In genomic region chr15:101092867-101093202, GRCh38 we compare ENCODE assay signal across 25 cellular contexts.
DNase-seq lines count a peak whose midpoint lies in the region; ATAC-seq, FAIRE-seq and TF ChIP-seq lines count a peak whose summit lies in the region.
"Had no signal": no experiment of that assay in that cellular context is flagged by ENCODE, and none has a peak within 500 bp of the region (broad histone marks: within the 10 kb centered on the region; RNA-seq: fewer than 3 reads in every experiment).

No MANE protein-coding gene starts in this region.

- no peak overlapping the region for H2AFZ ChIP-seq in fibroblast of lung (ENCODE audit: low read length)

- H3K79me2 ChIP-seq in fibroblast of lung (ENCODE audit: control insufficient read depth, insufficient read depth, low read length): no peaks in the 10 kb centered on the region

- ATAC-seq in right cardiac atrium: no peak
- ATAC-seq in upper lobe of right lung: no peak
- ATAC-seq in GM21423 (IDR thresholded peaks at IDR 0.05; ENCODE audit: unreplicated experiment): no peak
- ATAC-seq: stimulated activated memory B cell treated with anti-CD40 and anti-IgM and Interleukin-4, amounts not matched to agents 10 μg/mL and 1 μg/mL and 100 μg/mL, for 72 hours had no signal

- peak overlapping the region; percentile 92 for H3K27ac Mint-ChIP-seq in osteocyte (ENCODE audit: unreplicated experiment)
- H3K27ac Mint-ChIP-seq: activated naive CD8-positive, alpha-beta T cell; activated T-cell treated with anti-CD3 and anti-CD28 coated beads, Interleukin-2, amount 50 U/mL, for 24 hours; memory B cell; stimulated activated memory B cell treated with anti-CD40 and anti-IgM and Interleukin-4, amounts not matched to agents 10 μg/mL and 1 μg/mL and 100 μg/mL, for 72 hours had no signal

- peaks cover 36% of the 10 kb centered on the region for H3K4me1 Mint-ChIP-seq in osteocyte (ENCODE audit: unreplicated experiment)
- H3K4me1 Mint-ChIP-seq: stimulated activated memory B cell treated with anti-CD40 and anti-IgM and Interleukin-4, amounts not matched to agents 10 μg/mL and 1 μg/mL and 100 μg/mL, for 72 hours had no signal

- 97% methylated on average over 12 of the region's 12 CpGs for WGBS in right cardiac atrium
- 93 to 99% (median 98%) methylated on average over 12 of the region's 12 CpGs for WGBS in small intestine, 3 donors

- H3K4me1 ChIP-seq in right atrium auricular region (peaks cover 0 to 40% of the 10 kb centered on the region in 2 donors), right cardiac atrium (ENCODE audit: control insufficient read depth, insufficient read depth, low read length) (peaks cover 12% of the 10 kb centered on the region), fibroblast of lung (ENCODE audit: control insufficient read depth, extremely low read depth, insufficient read depth, low read length) (peaks cover 16% of the 10 kb centered on the region), upper lobe of right lung (peaks cover 40% of the 10 kb centered on the region), small intestine (ENCODE audit: control insufficient read depth in 2 of 2, insufficient read depth in 1 of 2, low read depth in 1 of 2, low read length in 1 of 2) (no peaks in the 10 kb centered on the region)
- H3K4me1 ChIP-seq: prostate gland had no signal

- peak overlapping the region; percentile 73 to 76 for H3K27ac ChIP-seq in right atrium auricular region
- no peak overlapping the region for H3K27ac ChIP-seq in right cardiac atrium (ENCODE audit: low read length)
- H3K27ac ChIP-seq in fibroblast of lung (ENCODE audit: insufficient read depth, low read length): peak overlapping the region; percentile 79
- peak overlapping the region; percentile 79 for H3K27ac ChIP-seq in upper lobe of right lung
- H3K27ac ChIP-seq in small intestine (ENCODE audit: low read depth in 1 of 2, low read length in 1 of 2): no peak overlapping the region
- H3K27ac ChIP-seq: cardiac muscle cell, neutrophil, prostate gland had no signal

- H3K4me3 Mint-ChIP-seq in osteocyte (ENCODE audit: unreplicated experiment): no peak overlapping the region
- H3K4me3 Mint-ChIP-seq: activated naive CD8-positive, alpha-beta T cell; activated T-cell treated with anti-CD3 and anti-CD28 coated beads, Interleukin-2, amount 50 U/mL, for 24 hours; memory B cell; stimulated activated memory B cell treated with anti-CD40 and anti-IgM and Interleukin-4, amounts not matched to agents 10 μg/mL and 1 μg/mL and 100 μg/mL, for 72 hours had no signal

- no peaks in the 10 kb centered on the region for H3K27me3 Mint-ChIP-seq in osteocyte (ENCODE audit: unreplicated experiment)
- H3K27me3 Mint-ChIP-seq: activated naive CD8-positive, alpha-beta T cell had no signal

- no peak for FAIRE-seq in small intestine (lab: Jason Lieb, UNC)
- FAIRE-seq: A204.1, TTC549 had no signal

- H3K4me3 ChIP-seq in right atrium auricular region (no peak overlapping the region), right cardiac atrium (ENCODE audit: low read length) (no peak overlapping the region), fibroblast of lung (replicated peaks in 1 of 4; ENCODE audit: control extremely low read depth in 1 of 4, insufficient read depth in 1 of 4, low read depth in 3 of 4, low read length in 4 of 4) (no peak overlapping the region), upper lobe of right lung (no peak overlapping the region), small intestine (ENCODE audit: low read depth in 1 of 2, low read length in 2 of 2) (no peak overlapping the region)
- H3K4me3 ChIP-seq: ascending aorta, cardiac muscle cell, prostate gland had no signal

- intact Hi-C loops in right cardiac atrium (cut with DNase I): loop anchor here in 1 of 4 donors (5.0 kb wide), 1 partner anchor 169 kb away; no protein-coding TSS in a partner anchor
- intact Hi-C loops in upper lobe of right lung (cut with DNase I): no loop called here

- H3K36me3 Mint-ChIP-seq in osteocyte (ENCODE audit: unreplicated experiment): no peaks in the 10 kb centered on the region
- H3K36me3 Mint-ChIP-seq: memory B cell; stimulated activated memory B cell treated with anti-CD40 and anti-IgM and Interleukin-4, amounts not matched to agents 10 μg/mL and 1 μg/mL and 100 μg/mL, for 72 hours had no signal

- no peak overlapping the region for H3K4me2 ChIP-seq in fibroblast of lung (ENCODE audit: extremely low read depth, insufficient read depth, low read length)

- H3K27me3 ChIP-seq in right atrium auricular region (no peaks in the 10 kb centered on the region), right cardiac atrium (ENCODE audit: control insufficient read depth, insufficient read depth) (no peaks in the 10 kb centered on the region), fibroblast of lung (ENCODE audit: control insufficient read depth, insufficient read depth, low read length) (no peaks in the 10 kb centered on the region), upper lobe of right lung (no peaks in the 10 kb centered on the region), small intestine (ENCODE audit: control insufficient read depth in 2 of 2, insufficient read depth in 2 of 2, low read length in 2 of 2) (no peaks in the 10 kb centered on the region)
- H3K27me3 ChIP-seq: ascending aorta, cardiac muscle cell, neutrophil had no signal

- H3K9me3 Mint-ChIP-seq in osteocyte (ENCODE audit: unreplicated experiment): no peaks in the 10 kb centered on the region
- H3K9me3 Mint-ChIP-seq: activated T-cell treated with anti-CD3 and anti-CD28 coated beads, Interleukin-2, amount 50 U/mL, for 24 hours; memory B cell; stimulated activated memory B cell treated with anti-CD40 and anti-IgM and Interleukin-4, amounts not matched to agents 10 μg/mL and 1 μg/mL and 100 μg/mL, for 72 hours had no signal

- H3K36me3 ChIP-seq in right atrium auricular region (no peaks in the 10 kb centered on the region), fibroblast of lung (ENCODE audit: control insufficient read depth, insufficient read depth, low read length) (no peaks in the 10 kb centered on the region), upper lobe of right lung (no peaks in the 10 kb centered on the region), small intestine (ENCODE audit: control insufficient read depth in 2 of 2, insufficient read depth in 2 of 2, low read length in 2 of 2) (no peaks in the 10 kb centered on the region)
- H3K36me3 ChIP-seq: ascending aorta, cardiac muscle cell, neutrophil, prostate gland had no signal

- H3K9me3 ChIP-seq in right atrium auricular region (no peaks in the 10 kb centered on the region), right cardiac atrium (ENCODE audit: control insufficient read depth, low read length) (no peaks in the 10 kb centered on the region), fibroblast of lung (ENCODE audit: control insufficient read depth, insufficient read depth, low read depth, low read length) (no peaks in the 10 kb centered on the region), upper lobe of right lung (no peaks in the 10 kb centered on the region), small intestine (ENCODE audit: control insufficient read depth, low read depth) (no peaks in the 10 kb centered on the region)
- H3K9me3 ChIP-seq: ascending aorta, neutrophil, prostate gland had no signal

- no peak overlapping the region for H3K9ac ChIP-seq in fibroblast of lung (ENCODE audit: insufficient read depth, low read length)

- DNase-seq in right atrium auricular region (ENCODE audit: low spot score) (no peak), right cardiac atrium (no peak), fibroblast of lung (ENCODE audit: low read depth in 2 of 2) (no peak), osteocyte (ENCODE audit: extremely low spot score, unreplicated experiment) (no peak), upper lobe of right lung (no peak), COLO829 (ENCODE audit: low spot score) (no peak), small intestine (no peak)
- DNase-seq: activated CD4-positive, alpha-beta T cell treated with anti-CD3 and anti-CD28 coated beads, Interleukin-2, amount 50 U/mL, for 1 hour; activated CD4-positive, CD25-positive, alpha-beta regulatory T cell; activated effector memory CD4-positive, alpha-beta T cell treated with anti-CD3 and anti-CD28 coated beads, Interleukin-2, amount 50 U/mL, for 16 hours; activated T-cell treated with anti-CD3 and anti-CD28 coated beads, Interleukin-2, amount 50 U/mL, for 24 hours; foreskin melanocyte; NCI-H1092; NCI-H1694; NCI-H446 treated with DMSO at 0.1 percent for 48 hours had no signal

- H4K20me1 ChIP-seq in fibroblast of lung (ENCODE audit: control insufficient read depth, extremely low read depth, insufficient read depth, low read length): no peaks in the 10 kb centered on the region

- no peak for TF ChIP-seq CTCF in right atrium auricular region (IDR thresholded peaks at IDR 0.05)
- TF ChIP-seq CTCF in fibroblast of lung (conservative IDR thresholded peaks at IDR 0.05 in 1 of 2, IDR thresholded peaks at IDR 0.05 in 1 of 2; ENCODE audit: low read depth in 1 of 2, low read length in 2 of 2): no peak
- TF ChIP-seq CTCF in osteocyte (IDR thresholded peaks at IDR 0.05): no peak
- TF ChIP-seq CTCF in upper lobe of right lung (IDR thresholded peaks at IDR 0.05): no peak

Comparison
In these comparisons a context has a peak if more than half of its experiments do, and no peak if none do; other contexts are left out.
1. H3K27ac ChIP-seq: peak in right atrium auricular region (2 of 2), fibroblast of lung (single experiment) and upper lobe of right lung (single experiment); none in right cardiac atrium (single experiment) and small intestine (0 of 2).